In genomic region chr2:233053928-233054774, GRCh38 we compare ENCODE assay signal across 1 cellular context.
TF ChIP-seq lines count a peak whose summit lies in the region.

No MANE protein-coding gene starts in this region.

TF ChIP-seq in HepG2, 621 proteins besides CTCF, POLR2A, EP300 and RAD21 (continued from another document and continues in another):
- TF ChIP-seq HMGXB4 (CRISPR knock-in tag; IDR thresholded peaks at IDR 0.05; ENCODE audit: borderline replicate concordance in 1 of 2, low read depth in 1 of 2) (peak; percentile 50 to 61; a peak in 2 of 4 replicates), KDM3A (CRISPR knock-in tag; IDR thresholded peaks at IDR 0.05; ENCODE audit: low read depth) (peak; percentile 21; the same call in 1 of the 2 replicates), HNF1B (CRISPR knock-in tag; IDR thresholded peaks at IDR 0.05) (peak; percentile 63), MEF2D (CRISPR knock-in tag; IDR thresholded peaks at IDR 0.05) (peak; percentile 41; the same call in 1 of the 2 replicates), GABPB1 (CRISPR knock-in tag; IDR thresholded peaks at IDR 0.05) (peak; percentile 38; the same call in 1 of the 2 replicates), HIVEP1 (CRISPR knock-in tag; IDR thresholded peaks at IDR 0.05) (peak; percentile 67; the same call in 1 of the 2 replicates), WIZ (CRISPR knock-in tag; IDR thresholded peaks at IDR 0.05) (no peak), MEIS2 (CRISPR knock-in tag; IDR thresholded peaks at IDR 0.05) (peak; percentile 68; the same call in 1 of the 2 replicates), ZGPAT (CRISPR knock-in tag; IDR thresholded peaks at IDR 0.05) (peak; percentile 49; the same call in 1 of the 2 replicates), ZNF766 (CRISPR knock-in tag; IDR thresholded peaks at IDR 0.05; ENCODE audit: borderline replicate concordance) (0 out of 2 replicates have a peak, but pooled peaks have one; percentile 25), ZNF580 (CRISPR knock-in tag; IDR thresholded peaks at IDR 0.05; ENCODE audit: borderline replicate concordance, low read depth) (peak; percentile 43; the same call in 1 of the 2 replicates), BORCS8-MEF2B (CRISPR knock-in tag; IDR thresholded peaks at IDR 0.05) (0 out of 2 replicates have a peak, but pooled peaks have one; percentile 45), KDM2A (CRISPR knock-in tag; IDR thresholded peaks at IDR 0.05; ENCODE audit: borderline replicate concordance, low read depth) (peak; percentile 85), ZBTB25 (CRISPR knock-in tag; IDR thresholded peaks at IDR 0.05) (no peak; the same call in 1 of the 2 replicates), ZFX (CRISPR knock-in tag; IDR thresholded peaks at IDR 0.05; ENCODE audit: low read depth) (peak; percentile 47; the same call in 1 of the 2 replicates), BCL6 (CRISPR knock-in tag; IDR thresholded peaks at IDR 0.05) (0 out of 2 replicates have a peak, but pooled peaks have one; percentile 35), ESRRA (CRISPR knock-in tag; IDR thresholded peaks at IDR 0.05; ENCODE audit: low read depth) (0 out of 2 replicates have a peak, but pooled peaks have one; percentile 21), ZNF142 (CRISPR knock-in tag; IDR thresholded peaks at IDR 0.05) (no peak), HOXA5 (CRISPR knock-in tag; IDR thresholded peaks at IDR 0.05) (peak; percentile 64; the same call in 1 of the 2 replicates), XRCC5 (optimal IDR thresholded peaks at IDR 0.05; ENCODE audit: low read length) (peak; percentile 95), ZNF788 (CRISPR knock-in tag; IDR thresholded peaks at IDR 0.05; ENCODE audit: borderline replicate concordance) (peak; percentile 29; the same call in 1 of the 2 replicates), SIX1 (CRISPR knock-in tag; IDR thresholded peaks at IDR 0.05; ENCODE audit: borderline replicate concordance) (no peak), HOXA3 (CRISPR knock-in tag; IDR thresholded peaks at IDR 0.05) (peak; percentile 36; the same call in 1 of the 2 replicates), ZSCAN31 (CRISPR knock-in tag; IDR thresholded peaks at IDR 0.05; ENCODE audit: low read depth) (peak; percentile 30; the same call in 1 of the 2 replicates), KMT2A (CRISPR knock-in tag; IDR thresholded peaks at IDR 0.05) (0 out of 2 replicates have a peak, but pooled peaks have one; percentile 51), ZFY (CRISPR knock-in tag; IDR thresholded peaks at IDR 0.05) (0 out of 2 replicates have a peak, but pooled peaks have one; percentile 22), FOXJ3 (CRISPR knock-in tag; IDR thresholded peaks at IDR 0.05; ENCODE audit: borderline replicate concordance) (0 out of 2 replicates have a peak, but pooled peaks have one; percentile 23), ZNF292 (CRISPR knock-in tag; IDR thresholded peaks at IDR 0.05; ENCODE audit: borderline replicate concordance, low read depth) (peak; percentile 21; the same call in 1 of the 2 replicates), KDM5B (CRISPR knock-in tag; IDR thresholded peaks at IDR 0.05; ENCODE audit: borderline replicate concordance) (peak; percentile 67; the same call in 1 of the 2 replicates), ZNF850 (CRISPR knock-in tag; conservative IDR thresholded peaks at IDR 0.05) (0 out of 2 replicates have a peak, but pooled peaks have one; percentile 57), YY1 (IDR thresholded peaks at IDR 0.05; ENCODE audit: insufficient read depth, insufficient replicate concordance, low read depth, low read length) (peak; percentile 42), ISL2 (CRISPR knock-in tag; IDR thresholded peaks at IDR 0.05) (0 out of 2 replicates have a peak, but pooled peaks have one; percentile 52), RXRB (CRISPR knock-in tag; IDR thresholded peaks at IDR 0.05; ENCODE audit: borderline replicate concordance) (peak; percentile 34; the same call in 1 of the 2 replicates), NONO (IDR thresholded peaks at IDR 0.05) (no peak), NONO (CRISPR knock-in tag; conservative IDR thresholded peaks at IDR 0.05) (0 out of 2 replicates have a peak, but pooled peaks have one; percentile 27), ZMYM4 (CRISPR knock-in tag; IDR thresholded peaks at IDR 0.05) (0 out of 2 replicates have a peak, but pooled peaks have one; percentile 40)
- TF ChIP-seq, protein P1, sequence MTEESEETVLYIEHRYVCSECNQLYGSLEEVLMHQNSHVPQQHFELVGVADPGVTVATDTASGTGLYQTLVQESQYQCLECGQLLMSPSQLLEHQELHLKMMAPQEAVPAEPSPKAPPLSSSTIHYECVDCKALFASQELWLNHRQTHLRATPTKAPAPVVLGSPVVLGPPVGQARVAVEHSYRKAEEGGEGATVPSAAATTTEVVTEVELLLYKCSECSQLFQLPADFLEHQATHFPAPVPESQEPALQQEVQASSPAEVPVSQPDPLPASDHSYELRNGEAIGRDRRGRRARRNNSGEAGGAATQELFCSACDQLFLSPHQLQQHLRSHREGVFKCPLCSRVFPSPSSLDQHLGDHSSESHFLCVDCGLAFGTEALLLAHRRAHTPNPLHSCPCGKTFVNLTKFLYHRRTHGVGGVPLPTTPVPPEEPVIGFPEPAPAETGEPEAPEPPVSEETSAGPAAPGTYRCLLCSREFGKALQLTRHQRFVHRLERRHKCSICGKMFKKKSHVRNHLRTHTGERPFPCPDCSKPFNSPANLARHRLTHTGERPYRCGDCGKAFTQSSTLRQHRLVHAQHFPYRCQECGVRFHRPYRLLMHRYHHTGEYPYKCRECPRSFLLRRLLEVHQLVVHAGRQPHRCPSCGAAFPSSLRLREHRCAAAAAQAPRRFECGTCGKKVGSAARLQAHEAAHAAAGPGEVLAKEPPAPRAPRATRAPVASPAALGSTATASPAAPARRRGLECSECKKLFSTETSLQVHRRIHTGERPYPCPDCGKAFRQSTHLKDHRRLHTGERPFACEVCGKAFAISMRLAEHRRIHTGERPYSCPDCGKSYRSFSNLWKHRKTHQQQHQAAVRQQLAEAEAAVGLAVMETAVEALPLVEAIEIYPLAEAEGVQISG (CRISPR knock-in tag; IDR thresholded peaks at IDR 0.05), result peak; percentile 84
- TF ChIP-seq, protein P2, sequence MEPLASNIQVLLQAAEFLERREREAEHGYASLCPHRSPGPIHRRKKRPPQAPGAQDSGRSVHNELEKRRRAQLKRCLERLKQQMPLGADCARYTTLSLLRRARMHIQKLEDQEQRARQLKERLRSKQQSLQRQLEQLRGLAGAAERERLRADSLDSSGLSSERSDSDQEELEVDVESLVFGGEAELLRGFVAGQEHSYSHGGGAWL (CRISPR knock-in tag; IDR thresholded peaks at IDR 0.05), result 0 out of 2 replicates have a peak, but pooled peaks have one; percentile 17
- TF ChIP-seq, protein P3, sequence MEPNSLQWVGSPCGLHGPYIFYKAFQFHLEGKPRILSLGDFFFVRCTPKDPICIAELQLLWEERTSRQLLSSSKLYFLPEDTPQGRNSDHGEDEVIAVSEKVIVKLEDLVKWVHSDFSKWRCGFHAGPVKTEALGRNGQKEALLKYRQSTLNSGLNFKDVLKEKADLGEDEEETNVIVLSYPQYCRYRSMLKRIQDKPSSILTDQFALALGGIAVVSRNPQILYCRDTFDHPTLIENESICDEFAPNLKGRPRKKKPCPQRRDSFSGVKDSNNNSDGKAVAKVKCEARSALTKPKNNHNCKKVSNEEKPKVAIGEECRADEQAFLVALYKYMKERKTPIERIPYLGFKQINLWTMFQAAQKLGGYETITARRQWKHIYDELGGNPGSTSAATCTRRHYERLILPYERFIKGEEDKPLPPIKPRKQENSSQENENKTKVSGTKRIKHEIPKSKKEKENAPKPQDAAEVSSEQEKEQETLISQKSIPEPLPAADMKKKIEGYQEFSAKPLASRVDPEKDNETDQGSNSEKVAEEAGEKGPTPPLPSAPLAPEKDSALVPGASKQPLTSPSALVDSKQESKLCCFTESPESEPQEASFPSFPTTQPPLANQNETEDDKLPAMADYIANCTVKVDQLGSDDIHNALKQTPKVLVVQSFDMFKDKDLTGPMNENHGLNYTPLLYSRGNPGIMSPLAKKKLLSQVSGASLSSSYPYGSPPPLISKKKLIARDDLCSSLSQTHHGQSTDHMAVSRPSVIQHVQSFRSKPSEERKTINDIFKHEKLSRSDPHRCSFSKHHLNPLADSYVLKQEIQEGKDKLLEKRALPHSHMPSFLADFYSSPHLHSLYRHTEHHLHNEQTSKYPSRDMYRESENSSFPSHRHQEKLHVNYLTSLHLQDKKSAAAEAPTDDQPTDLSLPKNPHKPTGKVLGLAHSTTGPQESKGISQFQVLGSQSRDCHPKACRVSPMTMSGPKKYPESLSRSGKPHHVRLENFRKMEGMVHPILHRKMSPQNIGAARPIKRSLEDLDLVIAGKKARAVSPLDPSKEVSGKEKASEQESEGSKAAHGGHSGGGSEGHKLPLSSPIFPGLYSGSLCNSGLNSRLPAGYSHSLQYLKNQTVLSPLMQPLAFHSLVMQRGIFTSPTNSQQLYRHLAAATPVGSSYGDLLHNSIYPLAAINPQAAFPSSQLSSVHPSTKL (CRISPR knock-in tag; IDR thresholded peaks at IDR 0.05), result 0 out of 2 replicates have a peak, but pooled peaks have one; percentile 10
